In the genomic region with DNA sequence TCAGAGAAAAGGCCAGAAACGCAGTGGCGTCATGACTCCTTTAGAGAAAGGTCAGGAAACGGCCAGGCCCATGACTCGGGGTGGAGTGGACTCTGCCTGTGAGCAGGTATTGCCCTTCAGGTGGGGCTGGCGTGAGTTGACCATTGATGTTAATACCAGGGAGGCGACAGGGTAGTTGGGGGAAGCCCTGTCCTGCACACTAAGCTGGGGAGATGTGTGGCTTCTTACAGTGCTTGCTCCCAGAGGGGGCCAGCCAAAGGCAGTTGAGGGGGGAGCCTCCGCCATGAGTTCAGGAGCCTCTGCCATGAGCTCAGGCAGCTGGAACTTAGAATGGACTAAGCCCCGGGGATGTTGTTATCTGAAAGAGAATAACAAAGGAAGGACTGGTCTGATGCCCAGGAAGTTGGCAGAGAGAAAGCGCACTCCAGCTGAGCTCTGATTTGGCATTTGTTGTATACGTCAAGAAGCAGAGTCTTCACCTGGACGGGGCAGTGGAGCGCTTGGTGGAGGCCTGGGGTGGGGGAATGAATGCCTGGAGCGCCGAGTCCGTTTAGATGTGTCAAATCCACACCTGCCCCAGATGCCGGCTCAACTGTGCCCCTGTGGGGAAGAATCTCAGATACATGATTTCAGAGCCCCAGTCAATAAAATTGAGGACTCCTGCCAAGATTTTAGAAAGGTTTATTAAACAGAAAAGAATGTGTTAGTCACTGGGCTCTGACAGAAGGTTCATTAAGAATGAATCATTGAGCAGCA, we compare ENCODE assay signal across 13 cellular contexts.
DNase-seq lines count a peak whose midpoint lies in the region; ATAC-seq and TF ChIP-seq lines count a peak whose summit lies in the region.
"Had no signal": no experiment of that assay in that cellular context is flagged by ENCODE, and none has a peak within 500 bp of the region (broad histone marks: within the 10 kb centered on the region; RNA-seq: fewer than 3 reads in every experiment).

No MANE protein-coding gene starts in this region.

- H3K9me3 ChIP-seq in IMR-90 (ENCODE audit: control insufficient read depth, insufficient read depth, low read length) (no peaks in the 10 kb centered on the region), body of pancreas (no peaks in the 10 kb centered on the region)
- H3K9me3 ChIP-seq: lower lobe of right lung, Peyer's patch had no signal

- H3K27me3 ChIP-seq in IMR-90 (ENCODE audit: control insufficient read depth, insufficient read depth, low read length) (no peaks in the 10 kb centered on the region), body of pancreas (no peaks in the 10 kb centered on the region)
- H3K27me3 ChIP-seq: Peyer's patch had no signal

- H2BK120ac ChIP-seq in IMR-90 (ENCODE audit: low read depth, low read length), result no peak overlapping the region

- H3K14ac ChIP-seq in IMR-90 (replicated peaks; ENCODE audit: low read depth, low read length), result peak overlapping the region; percentile 68; the same call in 1 of the 2 replicates

- H3K56ac ChIP-seq in IMR-90 (ENCODE audit: extremely low read depth, insufficient read depth, low read length), result no peak overlapping the region

- H2BK20ac ChIP-seq in IMR-90 (ENCODE audit: low read depth, low read length), result no peak overlapping the region

- H2BK5ac ChIP-seq in IMR-90 (ENCODE audit: low read depth, low read length, poor library complexity, severe bottlenecking), result peak overlapping the region; percentile 43

- TF ChIP-seq POLR2A in IMR-90 (IDR thresholded peaks at IDR 0.05; ENCODE audit: low read depth, low read length) (no peak), body of pancreas (IDR thresholded peaks at IDR 0.05) (no peak)

- BruUV-seq in IMR-90 (replicated peaks; lab: Mats Ljungman, UMichigan), result no TSS peak

- H3K27ac ChIP-seq in IMR-90 (ENCODE audit: insufficient read depth, low read length) (no peak overlapping the region), body of pancreas (peak overlapping the region in 3 of 4 donors; percentile 41 to 76 (median 69))
- H3K27ac ChIP-seq: lower lobe of right lung, Peyer's patch had no signal

- peaks cover 12% of the 10 kb centered on the region; the same call in 1 of the 2 replicates for H4K20me1 ChIP-seq in IMR-90 (ENCODE audit: insufficient read depth, low read length)

- H3K4me3 ChIP-seq in IMR-90 (ENCODE audit: insufficient read depth, low read depth, low read length) (no peak overlapping the region), body of pancreas (no peak overlapping the region)
- H3K4me3 ChIP-seq: lower lobe of right lung, Peyer's patch had no signal

- TF ChIP-seq CTCF in IMR-90 (conservative IDR thresholded peaks at IDR 0.05; ENCODE audit: low read depth, low read length) (no peak), body of pancreas (IDR thresholded peaks at IDR 0.05) (no peak)

- peak overlapping the region; percentile 45 for H3K4ac ChIP-seq in IMR-90 (ENCODE audit: low read depth, low read length)

- peak overlapping the region; percentile 67 for H2AK9ac ChIP-seq in IMR-90 (replicated peaks; ENCODE audit: low read depth, low read length, poor library complexity)

- peaks cover 11% of the 10 kb centered on the region for H3K4me1 ChIP-seq in IMR-90 (ENCODE audit: control insufficient read depth, insufficient read depth, low read length)
- no peaks in the 10 kb centered on the region for H3K4me1 ChIP-seq in body of pancreas
- H3K4me1 ChIP-seq: lower lobe of right lung, Peyer's patch had no signal

- H2AFZ ChIP-seq in IMR-90 (replicated peaks; ENCODE audit: low read length, poor library complexity), result peak overlapping the region; percentile 53

- H2AK5ac ChIP-seq in IMR-90 (ENCODE audit: low read depth, low read length), result no peak overlapping the region

- H3K4me2 ChIP-seq in IMR-90 (ENCODE audit: low read depth, low read length), result peak overlapping the region; percentile 35

- in situ Hi-C loops in IMR-90 (cut with MboI; ENCODE audit: low sequenced_read_pairs), result no loop called here

- no peak overlapping the region for H3K18ac ChIP-seq in IMR-90 (ENCODE audit: low read depth, low read length)

- 65% methylated on average over 8 of the region's 16 CpGs; no CpG with 5 or more reads in 1 of the 2 experiments for WGBS in IMR-90 (ENCODE audit: extremely low coverage in 2 of 2, insufficient read length in 1 of 2), 2 experiments
- 64 to 68% methylated on average over 16 of the region's 16 CpGs for WGBS in body of pancreas, 2 donors

- no peak overlapping the region for H2BK15ac ChIP-seq in IMR-90 (ENCODE audit: low read depth, low read length)

- POLR2A ChIA-PET in IMR-90 (lab: Charles Lee; ENCODE audit: unreplicated experiment), result no interaction called here

- ATAC-seq in IMR-90 (ENCODE audit: low read depth) (peak; percentile 86), body of pancreas (peak; percentile 78)
- ATAC-seq: activated naive CD4-positive, alpha-beta T cell treated with anti-CD3 and anti-CD28 coated beads, Interleukin-2, amount 50 U/mL, for 72 hours; lower lobe of right lung; right cardiac atrium had no signal

- H4K91ac ChIP-seq in IMR-90 (ENCODE audit: insufficient read depth, low read depth, low read length), result peak overlapping the region; percentile 27; the same call in 1 of the 2 replicates

- H4K8ac ChIP-seq in IMR-90 (ENCODE audit: low read depth in 2 of 2, low read length in 2 of 2), result peak overlapping the region in 1 of 2 experiments; percentile 4; a peak in 1 of 4 replicates

- dilution Hi-C loops in IMR-90 (cut with HindIII; ENCODE audit: low sequenced_read_pairs, unreplicated experiment), result no loop called here

- TF ChIP-seq RAD21 in IMR-90 (IDR thresholded peaks at IDR 0.05; ENCODE audit: low read length), result peak; percentile 7; the same call in 1 of the 2 replicates

- CTCF ChIA-PET in IMR-90 (lab: Yijun Ruan, JAX), result interaction anchor here (0.9 to 1.1 kb wide), 3 partner anchors 10 to 43 kb away, joined by 3 to 8 read pairs (median 5); no protein-coding TSS in a partner anchor

- H3K36me3 ChIP-seq in IMR-90 (ENCODE audit: control insufficient read depth, insufficient read depth, low read length) (no peaks in the 10 kb centered on the region), body of pancreas (replicated peaks in 1 of 2; ENCODE audit: insufficient read depth in 1 of 2, low read depth in 2 of 2) (no peaks in the 10 kb centered on the region)
- H3K36me3 ChIP-seq: Peyer's patch had no signal

- H3K9me1 ChIP-seq in IMR-90 (ENCODE audit: insufficient read depth, low read length), result peaks cover 13% of the 10 kb centered on the region; the same call in 1 of the 2 replicates

- H3K9ac ChIP-seq in IMR-90 (ENCODE audit: low read depth, low read length), result no peak overlapping the region

- H4K5ac ChIP-seq in IMR-90 (ENCODE audit: low read depth, low read length), result no peak overlapping the region

- intact Hi-C loops in IMR-90 (cut with micrococcal nuclease), result no loop called here
- intact Hi-C loops in body of pancreas (cut with DNase I), result no loop called here

- H3K23ac ChIP-seq in IMR-90 (ENCODE audit: low read depth, low read length), result no peak overlapping the region

- DNase-seq in AG20443 (ENCODE audit: low spot score), result peak; percentile 88
- peak; percentile 69 for DNase-seq in IMR-90
- DNase-seq in body of pancreas, result peak in 3 of 4 donors; percentile 40 to 55 (median 51)
- peak; percentile 79 for DNase-seq in kidney glomerular epithelial cell (lab: John Stamatoyannopoulos, UW)
- DNase-seq in OCI-M2 (lab: John Stamatoyannopoulos, UW; ENCODE audit: unreplicated experiment), result no peak
- DNase-seq in retina, result no peak
- no peak for DNase-seq in islet precursor cell
- DNase-seq in COLO668 (lab: John Stamatoyannopoulos, UW; ENCODE audit: unreplicated experiment), result no peak
- DNase-seq: lower lobe of right lung, NCI-H1105 treated with DMSO at 0.1 percent for 48 hours, right cardiac atrium had no signal

- peaks cover 9 to 23% of the 10 kb centered on the region in 2 experiments for H3K79me1 ChIP-seq in IMR-90 (ENCODE audit: low read depth in 1 of 2, low read length in 2 of 2)

TF ChIP-seq in IMR-90, 13 proteins besides CTCF, POLR2A, EP300 and RAD21:
- peak; percentile 58 for TF ChIP-seq FOS (IDR thresholded peaks at IDR 0.05; ENCODE audit: low read depth, low read length)
- no peak for TF ChIP-seq MAFK (IDR thresholded peaks at IDR 0.05; ENCODE audit: low read depth, low read length)

Comparison
In these comparisons a context has a peak if more than half of its experiments do, and no peak if none do; other contexts are left out.
1. DNase-seq: peak in AG20443 (single experiment), IMR-90 (single experiment), body of pancreas (3 of 4) and kidney glomerular epithelial cell (single experiment); none in OCI-M2 (single experiment), retina (single experiment), islet precursor cell (single experiment) and COLO668 (single experiment).